Comparison of ENCODE assay signal across 21 cellular contexts in the genomic region with DNA sequence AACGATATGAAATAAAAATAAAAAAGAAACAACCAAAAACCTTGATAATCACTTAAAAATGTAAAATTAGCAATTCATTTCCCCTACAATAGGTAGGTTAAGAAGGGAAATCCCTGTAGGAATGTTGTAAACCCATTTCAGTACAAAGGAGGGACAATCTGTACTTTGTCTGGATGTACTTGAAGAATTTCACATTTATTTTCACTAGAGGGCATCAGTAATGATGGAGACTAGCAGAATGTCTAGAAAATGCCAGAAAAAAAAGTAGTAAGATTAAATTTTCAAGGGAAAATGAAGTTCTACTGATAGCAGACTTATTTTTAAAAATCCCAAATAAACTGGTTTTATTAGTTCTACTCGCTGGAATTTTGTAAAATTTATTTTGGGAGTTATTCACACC.
DNase-seq lines count a peak whose midpoint lies in the region; ATAC-seq and TF ChIP-seq lines count a peak whose summit lies in the region.
"Had no signal": no experiment of that assay in that cellular context is flagged by ENCODE, and none has a peak within 500 bp of the region (broad histone marks: within the 10 kb centered on the region; RNA-seq: fewer than 3 reads in every experiment).

No MANE protein-coding gene starts in this region.

- TF ChIP-seq CTCF in AG10803 (conservative IDR thresholded peaks at IDR 0.05; ENCODE audit: low read length) (peak; percentile 21; the same call in 1 of the 2 replicates), LNCaP clone FGC (IDR thresholded peaks at IDR 0.05; ENCODE audit: control insufficient read depth, extremely low read depth, insufficient read depth) (0 out of 2 replicates have a peak, but pooled peaks have one; percentile 10), brain (conservative IDR thresholded peaks at IDR 0.05) (peak; percentile 38 to 42), osteocyte (IDR thresholded peaks at IDR 0.05) (peak; percentile 40), gastrocnemius medialis (IDR thresholded peaks at IDR 0.05 in 4 of 5, conservative IDR thresholded peaks at IDR 0.05 in 1 of 5) (no peak)

- H3K4me1 ChIP-seq in gastrocnemius medialis: no peaks in the 10 kb centered on the region
- H3K4me1 ChIP-seq: Caco-2, colonic mucosa had no signal

- no peak for TF ChIP-seq POLR2A in gastrocnemius medialis (IDR thresholded peaks at IDR 0.05)

- H3K9me3 Mint-ChIP-seq in brain (peaks cover 8 to 14% (median 9%) of the 10 kb centered on the region in 5 experiments), osteocyte (ENCODE audit: unreplicated experiment) (peaks cover 4% of the 10 kb centered on the region)
- H3K9me3 Mint-ChIP-seq: activated CD4-positive, alpha-beta memory T cell treated with anti-CD3 and anti-CD28 coated beads for 36 hours had no signal

- no peak overlapping the region for H3K4me3 Mint-ChIP-seq in brain
- no peak overlapping the region for H3K4me3 Mint-ChIP-seq in osteocyte (ENCODE audit: unreplicated experiment)
- H3K4me3 Mint-ChIP-seq: activated CD4-positive, alpha-beta memory T cell treated with anti-CD3 and anti-CD28 coated beads for 36 hours; activated naive CD8-positive, alpha-beta T cell treated with anti-CD3 and anti-CD28 coated beads, Interleukin-2, amount 50 U/mL, for 24 hours; naive thymus-derived CD8-positive, alpha-beta T cell had no signal

- no peaks in the 10 kb centered on the region for H3K27me3 ChIP-seq in gastrocnemius medialis
- H3K27me3 ChIP-seq: brain microvascular endothelial cell, colonic mucosa had no signal

- no peak overlapping the region for H3K27ac Mint-ChIP-seq in brain
- H3K27ac Mint-ChIP-seq in osteocyte (ENCODE audit: unreplicated experiment): no peak overlapping the region
- H3K27ac Mint-ChIP-seq: activated CD4-positive, alpha-beta memory T cell treated with anti-CD3 and anti-CD28 coated beads for 36 hours; activated naive CD8-positive, alpha-beta T cell treated with anti-CD3 and anti-CD28 coated beads, Interleukin-2, amount 50 U/mL, for 24 hours; naive thymus-derived CD8-positive, alpha-beta T cell had no signal

- H3K4me1 Mint-ChIP-seq in brain (peaks cover 8% of the 10 kb centered on the region), osteocyte (ENCODE audit: unreplicated experiment) (peaks cover 10% of the 10 kb centered on the region)

- POLR2A ChIA-PET in HEK293T (lab: Yijun Ruan, JAX): no interaction called here

- H3K27ac ChIP-seq in gastrocnemius medialis: no peak overlapping the region
- H3K27ac ChIP-seq: brain microvascular endothelial cell, colonic mucosa had no signal

- in situ Hi-C loops in gastrocnemius medialis (cut with MboI; ENCODE audit: low sequenced_read_pairs in 4 of 4): no loop called here

- H3K27me3 Mint-ChIP-seq in brain (no peaks in the 10 kb centered on the region), osteocyte (ENCODE audit: unreplicated experiment) (no peaks in the 10 kb centered on the region)
- H3K27me3 Mint-ChIP-seq: activated CD4-positive, alpha-beta memory T cell treated with anti-CD3 and anti-CD28 coated beads for 36 hours had no signal

- H3K36me3 ChIP-seq in gastrocnemius medialis: no peaks in the 10 kb centered on the region
- H3K36me3 ChIP-seq: brain microvascular endothelial cell, colonic mucosa had no signal

- no peak for ATAC-seq in gastrocnemius medialis
- no peak for ATAC-seq in GM19463 (IDR thresholded peaks at IDR 0.05; ENCODE audit: unreplicated experiment)
- ATAC-seq: activated naive CD8-positive, alpha-beta T cell treated with anti-CD3 and anti-CD28 coated beads, Interleukin-2, amount 50 U/mL, for 24 hours; left lobe of liver; naive thymus-derived CD8-positive, alpha-beta T cell had no signal

- H3K36me3 Mint-ChIP-seq in brain: peaks cover 19% of the 10 kb centered on the region
- peaks cover 9% of the 10 kb centered on the region for H3K36me3 Mint-ChIP-seq in osteocyte (ENCODE audit: unreplicated experiment)
- H3K36me3 Mint-ChIP-seq: activated CD4-positive, alpha-beta memory T cell treated with anti-CD3 and anti-CD28 coated beads for 36 hours; naive thymus-derived CD8-positive, alpha-beta T cell had no signal

- no peak overlapping the region for H3K4me3 ChIP-seq in AG10803 (ENCODE audit: low read length)
- H3K4me3 ChIP-seq in LNCaP clone FGC (ENCODE audit: low read depth, low read length): no peak overlapping the region
- H3K4me3 ChIP-seq in gastrocnemius medialis: no peak overlapping the region
- H3K4me3 ChIP-seq: colonic mucosa had no signal

- DNase-seq in AG10803 (ENCODE audit: low read depth) (no peak), LNCaP clone FGC (ENCODE audit: low read depth) (no peak), osteocyte (ENCODE audit: extremely low spot score, unreplicated experiment) (no peak), gastrocnemius medialis (no peak), HEK293T (ENCODE audit: extremely low spot score) (no peak)
- no peak for DNase-seq in stimulated activated naive CD4-positive, alpha-beta T cell treated with Interleukin-2 at 50 U/mL for 16 hours (lab: John Stamatoyannopoulos, UW)
- DNase-seq: activated CD4-positive, alpha-beta memory T cell treated with anti-CD3 and anti-CD28 coated beads for 36 hours; activated CD4-positive, CD25-positive, alpha-beta regulatory T cell; activated effector memory CD4-positive, alpha-beta T cell treated with Interleukin-2 at 50 U/mL for 16 hours; activated naive CD8-positive, alpha-beta T cell treated with anti-CD3 and anti-CD28 coated beads, Interleukin-2, amount 50 U/mL, for 24 hours; AML-193; brain microvascular endothelial cell; Caco-2; colonic mucosa; naive thymus-derived CD8-positive, alpha-beta T cell; NCI-H2081; NCI-H510A; T1000 had no signal

- intact Hi-C loops in gastrocnemius medialis (cut with DNase I; ENCODE audit: low total_unique reads): no loop called here

- H3K9me3 ChIP-seq in gastrocnemius medialis: no peaks in the 10 kb centered on the region
- H3K9me3 ChIP-seq: Caco-2, colonic mucosa had no signal

- CTCF ChIA-PET in HEK293T (lab: Yijun Ruan, JAX): no interaction called here

TF ChIP-seq in HEK293T, 16 proteins besides CTCF, POLR2A, EP300 and RAD21:
- no peak for TF ChIP-seq FOXA1 (IDR thresholded peaks at IDR 0.05)
- no peak for TF ChIP-seq CTBP1 (IDR thresholded peaks at IDR 0.05; ENCODE audit: borderline replicate concordance)
- no peak for TF ChIP-seq TARDBP (IDR thresholded peaks at IDR 0.05)
- TF ChIP-seq, protein P1, sequence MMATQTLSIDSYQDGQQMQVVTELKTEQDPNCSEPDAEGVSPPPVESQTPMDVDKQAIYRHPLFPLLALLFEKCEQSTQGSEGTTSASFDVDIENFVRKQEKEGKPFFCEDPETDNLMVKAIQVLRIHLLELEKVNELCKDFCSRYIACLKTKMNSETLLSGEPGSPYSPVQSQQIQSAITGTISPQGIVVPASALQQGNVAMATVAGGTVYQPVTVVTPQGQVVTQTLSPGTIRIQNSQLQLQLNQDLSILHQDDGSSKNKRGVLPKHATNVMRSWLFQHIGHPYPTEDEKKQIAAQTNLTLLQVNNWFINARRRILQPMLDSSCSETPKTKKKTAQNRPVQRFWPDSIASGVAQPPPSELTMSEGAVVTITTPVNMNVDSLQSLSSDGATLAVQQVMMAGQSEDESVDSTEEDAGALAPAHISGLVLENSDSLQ (IDR thresholded peaks at IDR 0.05): no peak
- TF ChIP-seq BHLHE40 (IDR thresholded peaks at IDR 0.05; ENCODE audit: borderline replicate concordance): no peak
- no peak for TF ChIP-seq SUZ12 (IDR thresholded peaks at IDR 0.05)

Comparison
In these comparisons a context has a peak if more than half of its experiments do, and no peak if none do; other contexts are left out.
1. CTCF ChIP-seq: peak in AG10803 (single experiment), LNCaP clone FGC (single experiment), brain (2 of 2) and osteocyte (single experiment); none in gastrocnemius medialis (0 of 5).